In the genomic region with DNA sequence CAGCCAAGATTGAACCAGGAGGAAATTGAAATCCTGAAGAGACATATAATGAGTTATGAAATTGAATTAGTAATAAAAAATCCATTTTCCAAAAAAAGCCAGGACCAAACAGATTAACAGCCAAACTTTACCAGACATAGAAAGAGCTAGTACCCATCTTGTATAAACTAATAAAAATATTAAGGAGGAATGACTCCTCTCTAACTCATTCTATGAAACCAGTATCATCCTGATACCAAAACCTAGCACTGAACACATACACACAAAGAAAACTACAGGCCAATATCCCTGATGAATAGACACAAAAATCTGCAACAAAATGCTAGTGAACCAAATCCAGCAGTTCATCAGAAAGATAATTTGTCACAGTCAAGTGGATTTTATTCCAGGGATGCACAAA, we compare ENCODE assay signal across 6 cellular contexts.
"Had no signal": no experiment of that assay in that cellular context is flagged by ENCODE, and none has a peak within 500 bp of the region (broad histone marks: within the 10 kb centered on the region; RNA-seq: fewer than 3 reads in every experiment).

No MANE protein-coding gene starts in this region.

- H3K27ac ChIP-seq: HL-60 had no signal

- H3K4me3 ChIP-seq: K562 had no signal

- ATAC-seq: HepG2, K562 had no signal

- DNase-seq: IMR-90, KBM-7, KG1 had no signal
